25 cellular contexts compared by ENCODE assay signal in the genomic region with DNA sequence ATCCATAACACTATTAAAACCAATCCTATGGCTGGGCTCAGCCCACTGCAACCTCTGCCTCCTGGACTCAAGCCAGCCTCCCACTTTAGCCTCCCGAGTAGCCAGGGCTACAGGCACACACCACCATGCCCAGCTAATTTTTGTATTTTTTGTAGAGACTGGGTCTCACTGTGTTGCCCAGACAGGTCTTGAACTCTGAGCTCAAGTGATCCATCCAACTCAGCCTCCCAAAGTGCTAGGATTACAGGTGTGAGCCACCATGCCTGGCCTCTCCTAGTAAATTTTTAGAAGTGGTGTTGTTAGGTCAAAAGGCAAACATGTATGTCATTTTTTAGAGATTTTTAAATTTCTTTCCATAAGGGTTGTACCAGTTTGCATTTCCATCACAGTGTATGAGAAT. TPM values are rescaled to one million over a fixed set of nuclear protein-coding genes. Genes with fewer than 3 reads are reported as not detected.
DNase-seq lines count a peak whose midpoint lies in the region; ATAC-seq, FAIRE-seq and TF ChIP-seq lines count a peak whose summit lies in the region.
"Had no signal": no experiment of that assay in that cellular context is flagged by ENCODE, and none has a peak within 500 bp of the region (broad histone marks: within the 10 kb centered on the region; RNA-seq: fewer than 3 reads in every experiment).

No MANE protein-coding gene starts in this region.

- H3K79me2 ChIP-seq in HepG2 (ENCODE audit: insufficient read depth, low read length) = peaks cover 15% of the 10 kb centered on the region

- H3K9me3 ChIP-seq in T-helper 17 cell (ENCODE audit: control insufficient read depth, low read length, poor library complexity, severe bottlenecking) = no peaks in the 10 kb centered on the region
- H3K9me3 ChIP-seq in HepG2 (ENCODE audit: low read length) = no peaks in the 10 kb centered on the region
- no peaks in the 10 kb centered on the region for H3K9me3 ChIP-seq in spleen
- H3K9me3 ChIP-seq: A549, HAP-1 had no signal

- H2AFZ ChIP-seq in HepG2 (ENCODE audit: low read length) = no peak overlapping the region

- no peak for ATAC-seq in T-helper 17 cell
- no peak for ATAC-seq in HepG2
- ATAC-seq: A549 had no signal

- H3K27me3 ChIP-seq in HepG2 (ENCODE audit: control insufficient read depth in 1 of 2, insufficient read depth in 2 of 2, low read length in 2 of 2) (no peaks in the 10 kb centered on the region), spleen (replicated peaks in 1 of 7) (no peaks in the 10 kb centered on the region)

- no TSS peak for BruUV-seq in HepG2 (replicated peaks; lab: Mats Ljungman, UMichigan)

- intact Hi-C loops in HepG2 (cut with micrococcal nuclease; ENCODE audit: unreplicated experiment) = no loop called here
- intact Hi-C loops in spleen (cut with DNase I; ENCODE audit: low total_unique reads) = no loop called here

- no peak for TF ChIP-seq RAD21 in HepG2 (CRISPR knock-in tag; IDR thresholded peaks at IDR 0.05)

- peaks cover 5% of the 10 kb centered on the region for H3K4me1 Mint-ChIP-seq in T-helper 17 cell
- H3K4me1 Mint-ChIP-seq: CD4-positive, alpha-beta memory T cell had no signal

- peaks cover 19 to 63% of the 10 kb centered on the region in 2 experiments for H3K36me3 ChIP-seq in HepG2 (replicated peaks in 1 of 2; ENCODE audit: control insufficient read depth in 1 of 2, insufficient read depth in 2 of 2, low read length in 2 of 2)
- no peaks in the 10 kb centered on the region for H3K36me3 ChIP-seq in spleen
- H3K36me3 ChIP-seq: HAP-1 had no signal

- WGBS in HepG2 (ENCODE audit: low lambda C conversion rate) = 92% methylated on average over 1 of the region's 1 CpG
- WGBS in spleen, 5 donors = 71 to 92% (median 85%) methylated on average over 1 of the region's 1 CpG

- CTCF ChIA-PET in HepG2 (lab: Yijun Ruan, JAX; ENCODE audit: low intra/inter-chr PET ratio, low total read pairs) = no interaction called here

- no peak overlapping the region for H3K9ac ChIP-seq in HepG2 (ENCODE audit: insufficient read depth, low read depth, low read length)

- TF ChIP-seq CTCF in HepG2 (CRISPR knock-in tag; IDR thresholded peaks at IDR 0.05) (no peak), spleen (IDR thresholded peaks at IDR 0.05 in 8 of 11, conservative IDR thresholded peaks at IDR 0.05 in 3 of 11) (no peak)

- H3K4me1 ChIP-seq in HepG2 (ENCODE audit: insufficient read depth, low read length) (peaks cover 33% of the 10 kb centered on the region), spleen (no peaks in the 10 kb centered on the region)
- H3K4me1 ChIP-seq: A549, HAP-1 had no signal

- H3K27ac ChIP-seq in HepG2 (ENCODE audit: extremely low read length, insufficient read depth, low read length) = no peak overlapping the region
- no peak overlapping the region for H3K27ac ChIP-seq in spleen
- H3K27ac ChIP-seq: A549 had no signal

- H3K4me3 Mint-ChIP-seq in T-helper 17 cell = no peak overlapping the region
- H3K4me3 Mint-ChIP-seq: HFFc6 had no signal

- no peaks in the 10 kb centered on the region for H3K36me3 Mint-ChIP-seq in T-helper 17 cell (ENCODE audit: low read depth)
- H3K36me3 Mint-ChIP-seq: CD4-positive, alpha-beta memory T cell had no signal

- H3K4me2 ChIP-seq in HepG2 (ENCODE audit: low read depth, low read length) = no peak overlapping the region
- H3K4me2 ChIP-seq: A549 had no signal

- peak; percentile 6 for DNase-seq in activated effector memory CD4-positive, alpha-beta T cell treated with anti-CD3 and anti-CD28 coated beads, Interleukin-2, amount 50 U/mL, for 16 hours
- DNase-seq in activated effector memory CD4-positive, alpha-beta T cell treated with Interleukin-2 at 50 U/mL for 16 hours = no peak
- DNase-seq in T-helper 17 cell (no peak), HepG2 (ENCODE audit: low spot score) (no peak), spleen (peak; percentile 13), islet precursor cell (no peak), NCI-H526 (lab: John Stamatoyannopoulos, UW) (no peak), AG08396 (ENCODE audit: low spot score) (no peak)
- DNase-seq: 8988T; ACHN; C1 segment of cervical spinal cord; Calu3; CD4-positive, alpha-beta memory T cell; COR-L47; DMS53; DMS79 treated with DMSO at 0.1 percent for 48 hours; GF-D8; GOT3; HFFc6 had no signal

- H3K4me3 ChIP-seq in HepG2 (replicated peaks in 1 of 3; ENCODE audit: insufficient read depth in 1 of 3, low read depth in 2 of 3, low read length in 3 of 3) = no peak overlapping the region
- H3K4me3 ChIP-seq in spleen = no peak overlapping the region
- H3K4me3 ChIP-seq: A549, HAP-1 had no signal

- peaks cover 21% of the 10 kb centered on the region for H4K20me1 ChIP-seq in HepG2 (ENCODE audit: insufficient read depth, low read length)

- TF ChIP-seq EP300 in HepG2 (IDR thresholded peaks at IDR 0.05; ENCODE audit: low read depth in 2 of 2, low read length in 2 of 2) (no peak), HepG2 (CRISPR knock-in tag; IDR thresholded peaks at IDR 0.05; ENCODE audit: borderline replicate concordance) (no peak)

- POLR2A ChIA-PET in HepG2 (lab: Yijun Ruan, JAX) = interaction anchor here (0.8 to 8.3 kb wide), 2 partner anchors 11 to 13 kb away, joined by 3 to 58 read pairs; a partner anchor contains a TSS

- TF ChIP-seq POLR2A in HepG2 (IDR thresholded peaks at IDR 0.05; ENCODE audit: insufficient read depth in 1 of 2, low read depth in 2 of 2, low read length in 2 of 2) = peak in 1 of 2 experiments; percentile 30; a peak in 1 of 4 replicates
- TF ChIP-seq POLR2A in spleen (IDR thresholded peaks at IDR 0.05) = no peak

- H3K27ac Mint-ChIP-seq in T-helper 17 cell = peak overlapping the region; percentile 14
- H3K27ac Mint-ChIP-seq: CD4-positive, alpha-beta memory T cell; HFFc6 had no signal

- no peak for FAIRE-seq in HepG2 (lab: Jason Lieb, UNC)
- FAIRE-seq: A549, GM12892, H54 had no signal

- no peaks in the 10 kb centered on the region for H3K27me3 Mint-ChIP-seq in T-helper 17 cell

- in situ Hi-C loops in HepG2 (cut with HindIII; ENCODE audit: extremely low pct_ligation_motif_present, low pct_unique_long_range_greater_than_20kb) = no loop called here

RNA-seq across cellular contexts. Expression of a gene that starts 14.2 kb away (rescaled TPM):
- total RNA-seq in T-helper 17 cell = not detected
- total RNA-seq in HepG2 (2016; rRNA removed; fragmentation: Illumina TruSeq; extraction: Trizol) = 110 and 330 TPM in 2 replicates
- 32.5 and 33.6 TPM in 2 replicates for total RNA-seq in HepG2 (2016; cell fraction: cytosol; rRNA removed; fragmentation: Illumina TruSeq; extraction: Trizol; ENCODE audit: low read depth)
- 93.3 and 344 TPM in 2 replicates for total RNA-seq in HepG2 (2016; cell fraction: insoluble cytoplasmic fraction; rRNA removed; fragmentation: Illumina TruSeq; extraction: Trizol)
- total RNA-seq in HepG2 (2016; cell fraction: membrane; rRNA removed; fragmentation: Illumina TruSeq; extraction: Trizol) = 41.4 and 43.0 TPM in 2 replicates
- total RNA-seq in HepG2 (2016; cell fraction: nucleus; rRNA removed; fragmentation: Illumina TruSeq; extraction: Trizol) = 288 and 346 TPM in 2 replicates
- polyA plus RNA-seq in HepG2 (2011; rRNA removed) = 801 and 1,074 TPM in 2 replicates
- polyA plus RNA-seq in HepG2 (2011; cell fraction: cytosol; rRNA removed) = 955 and 1,075 TPM in 2 replicates
- 1,042 and 1,045 TPM in 2 replicates for polyA plus RNA-seq in HepG2 (2011; cell fraction: nucleus; rRNA removed)
- polyA plus RNA-seq in HepG2 (2012) = 447 and 558 TPM in 2 replicates
- 25.3 and 27.2 TPM in 2 replicates for polyA plus RNA-seq in HepG2 (2016; cell fraction: cytosol; fragmentation: Illumina TruSeq; extraction: Trizol; ENCODE audit: low read depth)
- polyA plus RNA-seq in HepG2 (2016; cell fraction: insoluble cytoplasmic fraction; fragmentation: Illumina TruSeq; extraction: Trizol; ENCODE audit: low read depth) = 93.3 and 115 TPM in 2 replicates
- 30.7 and 34.2 TPM in 2 replicates for polyA plus RNA-seq in HepG2 (2016; cell fraction: membrane; fragmentation: Illumina TruSeq; extraction: Trizol; ENCODE audit: low read depth)
- polyA plus RNA-seq in HepG2 (2016; cell fraction: nucleus; fragmentation: Illumina TruSeq; extraction: Trizol; ENCODE audit: insufficient read depth, low read depth) = 450 and 474 TPM in 2 replicates
- polyA minus RNA-seq in HepG2 (2011; rRNA and poly(A)+ RNA removed; ENCODE audit: low replicate concordance) = 0.51 and 1,039 TPM in 2 replicates
- polyA minus RNA-seq in HepG2 (2011; cell fraction: cytosol; rRNA and poly(A)+ RNA removed) = 289 and 363 TPM in 2 replicates
- 449 and 482 TPM in 2 replicates for polyA minus RNA-seq in HepG2 (2011; cell fraction: nucleus; rRNA and poly(A)+ RNA removed)
- under 1 TPM in 2 of 7 donors, not detected in 5; 0.23 to 0.33 TPM for total RNA-seq in spleen
- under 1 TPM in 1 of 3 donors, not detected in 2; 0.03 TPM for polyA plus RNA-seq in spleen
- total RNA-seq: Calu3; CD4-positive, alpha-beta memory T cell; Daoy; G401; HFFc6 had no signal
- polyA plus RNA-seq: CD4-positive, alpha-beta memory T cell had no signal

RNA-seq across cellular contexts. Expression of a gene that starts 32.4 kb away (rescaled TPM):
- 10 to 100 TPM; 11.0 to 14.7 TPM for total RNA-seq in T-helper 17 cell
- total RNA-seq in HepG2 (2016; rRNA removed; fragmentation: Illumina TruSeq; extraction: Trizol) = 8.3 and 12.5 TPM in 2 replicates
- total RNA-seq in HepG2 (2016; cell fraction: cytosol; rRNA removed; fragmentation: Illumina TruSeq; extraction: Trizol; ENCODE audit: low read depth) = 12.1 and 12.2 TPM in 2 replicates
- total RNA-seq in HepG2 (2016; cell fraction: insoluble cytoplasmic fraction; rRNA removed; fragmentation: Illumina TruSeq; extraction: Trizol) = 6.9 and 11.8 TPM in 2 replicates
- 4.8 TPM in 2 replicates for total RNA-seq in HepG2 (2016; cell fraction: membrane; rRNA removed; fragmentation: Illumina TruSeq; extraction: Trizol)
- total RNA-seq in HepG2 (2016; cell fraction: nucleus; rRNA removed; fragmentation: Illumina TruSeq; extraction: Trizol) = 12.2 and 12.7 TPM in 2 replicates
- 11.2 and 15.6 TPM in 2 replicates for polyA plus RNA-seq in HepG2 (2011; rRNA removed)
- 7.2 and 10.7 TPM in 2 replicates for polyA plus RNA-seq in HepG2 (2011; cell fraction: cytosol; rRNA removed)
- polyA plus RNA-seq in HepG2 (2011; cell fraction: nucleus; rRNA removed) = 29.5 and 29.9 TPM in 2 replicates
- 7.6 and 9.9 TPM in 2 replicates for polyA plus RNA-seq in HepG2 (2012)
- polyA plus RNA-seq in HepG2 (2016; cell fraction: cytosol; fragmentation: Illumina TruSeq; extraction: Trizol; ENCODE audit: low read depth) = 1.7 and 2.3 TPM in 2 replicates
- 8.7 and 9.3 TPM in 2 replicates for polyA plus RNA-seq in HepG2 (2016; cell fraction: insoluble cytoplasmic fraction; fragmentation: Illumina TruSeq; extraction: Trizol; ENCODE audit: low read depth)
- 3.3 and 3.7 TPM in 2 replicates for polyA plus RNA-seq in HepG2 (2016; cell fraction: membrane; fragmentation: Illumina TruSeq; extraction: Trizol; ENCODE audit: low read depth)
- polyA plus RNA-seq in HepG2 (2016; cell fraction: nucleus; fragmentation: Illumina TruSeq; extraction: Trizol; ENCODE audit: insufficient read depth, low read depth) = 27.1 and 29.0 TPM in 2 replicates
- 15.2 and 22.6 TPM in 2 replicates for polyA minus RNA-seq in HepG2 (2011; rRNA and poly(A)+ RNA removed; ENCODE audit: low replicate concordance)
- polyA minus RNA-seq in HepG2 (2011; cell fraction: cytosol; rRNA and poly(A)+ RNA removed) = 6.3 and 9.7 TPM in 2 replicates
- 16.9 and 17.4 TPM in 2 replicates for polyA minus RNA-seq in HepG2 (2011; cell fraction: nucleus; rRNA and poly(A)+ RNA removed)
- total RNA-seq in spleen = 10 to 100 TPM in 5 of 7 donors, 1 to 10 TPM in 2; 6.9 to 17.4 (median 10.8) TPM
- 10 to 100 TPM in 1 of 3 donors, 1 to 10 TPM in 2; 4.7 to 10.2 (median 6.1) TPM for polyA plus RNA-seq in spleen

RNA-seq across cellular contexts. Expression of a gene that starts 32.8 kb away (rescaled TPM):
- total RNA-seq in T-helper 17 cell (10 to 100 TPM; 58.0 to 65.9 TPM), HepG2 (2016; rRNA removed; fragmentation: Illumina TruSeq; extraction: Trizol) (18.6 and 22.4 TPM in 2 replicates), spleen (100 to 1,000 TPM in 2 of 7 donors, 10 to 100 TPM in 5; 62.5 to 137 (median 88.7) TPM)
- total RNA-seq in HepG2 (2016; cell fraction: cytosol; rRNA removed; fragmentation: Illumina TruSeq; extraction: Trizol; ENCODE audit: low read depth) = 2.2 and 2.6 TPM in 2 replicates
- total RNA-seq in HepG2 (2016; cell fraction: insoluble cytoplasmic fraction; rRNA removed; fragmentation: Illumina TruSeq; extraction: Trizol) = 17.2 and 17.3 TPM in 2 replicates
- total RNA-seq in HepG2 (2016; cell fraction: membrane; rRNA removed; fragmentation: Illumina TruSeq; extraction: Trizol) = 7.4 and 7.6 TPM in 2 replicates
- 19.5 and 19.8 TPM in 2 replicates for total RNA-seq in HepG2 (2016; cell fraction: nucleus; rRNA removed; fragmentation: Illumina TruSeq; extraction: Trizol)
- polyA plus RNA-seq in HepG2 (2011; rRNA removed) (30.3 and 30.7 TPM in 2 replicates), spleen (10 to 100 TPM; 13.3 to 26.5 (median 15.5) TPM)
- 11.4 and 13.8 TPM in 2 replicates for polyA plus RNA-seq in HepG2 (2011; cell fraction: cytosol; rRNA removed)
- 35.4 and 37.1 TPM in 2 replicates for polyA plus RNA-seq in HepG2 (2011; cell fraction: nucleus; rRNA removed)
- polyA plus RNA-seq in HepG2 (2012) = 17.6 and 26.9 TPM in 2 replicates
- 1.6 and 1.9 TPM in 2 replicates for polyA plus RNA-seq in HepG2 (2016; cell fraction: cytosol; fragmentation: Illumina TruSeq; extraction: Trizol; ENCODE audit: low read depth)
- 20.3 and 30.3 TPM in 2 replicates for polyA plus RNA-seq in HepG2 (2016; cell fraction: insoluble cytoplasmic fraction; fragmentation: Illumina TruSeq; extraction: Trizol; ENCODE audit: low read depth)
- polyA plus RNA-seq in HepG2 (2016; cell fraction: membrane; fragmentation: Illumina TruSeq; extraction: Trizol; ENCODE audit: low read depth) = 5.0 and 6.0 TPM in 2 replicates
- polyA plus RNA-seq in HepG2 (2016; cell fraction: nucleus; fragmentation: Illumina TruSeq; extraction: Trizol; ENCODE audit: insufficient read depth, low read depth) = 34.1 and 41.6 TPM in 2 replicates
- 57.4 and 70.9 TPM in 2 replicates for polyA minus RNA-seq in HepG2 (2011; rRNA and poly(A)+ RNA removed; ENCODE audit: low replicate concordance)
- 31.2 and 36.9 TPM in 2 replicates for polyA minus RNA-seq in HepG2 (2011; cell fraction: cytosol; rRNA and poly(A)+ RNA removed)
- polyA minus RNA-seq in HepG2 (2011; cell fraction: nucleus; rRNA and poly(A)+ RNA removed) = 17.0 and 22.0 TPM in 2 replicates

Comparison
In these comparisons a context has a peak if more than half of its experiments do, and no peak if none do; other contexts are left out.
1. DNase-seq: peak in activated effector memory CD4-positive, alpha-beta T cell treated with anti-CD3 and anti-CD28 coated beads, Interleukin-2, amount 50 U/mL, for 16 hours (single experiment) and spleen (single experiment); none in activated effector memory CD4-positive, alpha-beta T cell treated with Interleukin-2 at 50 U/mL for 16 hours (single experiment), T-helper 17 cell (0 of 3), HepG2 (single experiment), islet precursor cell (single experiment), NCI-H526 (0 of 2) and AG08396 (single experiment).
2. RNA of a gene that starts 14.2 kb away (total RNA-seq): 32.5 to 346 TPM in HepG2; not detected in T-helper 17 cell and 0.23 to 0.33 TPM in spleen; every median in the first group is over 10 times any median in the second.